In the genomic region with DNA sequence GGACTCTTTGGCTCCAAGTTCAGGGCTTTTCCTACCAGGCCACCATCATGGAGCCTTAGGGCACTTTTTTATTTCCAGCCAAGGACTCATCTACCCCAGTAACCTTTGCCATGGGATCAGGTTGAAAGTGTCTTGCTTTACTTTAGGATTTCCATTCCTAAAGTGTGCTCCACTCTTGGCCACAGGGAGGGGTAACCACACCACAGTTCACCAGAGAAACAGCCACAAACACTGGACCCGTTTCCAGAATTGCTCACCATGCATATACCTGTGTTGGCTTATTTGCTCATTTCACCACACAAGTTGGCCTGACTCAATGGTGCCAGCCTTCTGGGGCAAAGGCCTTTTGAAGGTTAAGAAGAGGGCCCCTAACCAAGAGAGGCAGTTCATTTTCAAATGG, we compare ENCODE assay signal across 21 cellular contexts.
"Had no signal": no experiment of that assay in that cellular context is flagged by ENCODE, and none has a peak within 500 bp of the region (broad histone marks: within the 10 kb centered on the region; RNA-seq: fewer than 3 reads in every experiment).

No MANE protein-coding gene starts in this region.

- H3K9me3 Mint-ChIP-seq: activated naive CD8-positive, alpha-beta T cell treated with anti-CD3 and anti-CD28 coated beads, Interleukin-2, amount 10 ng/mL, durations not matched to agents 7 days and 5 days; naive thymus-derived CD4-positive, alpha-beta T cell; stimulated activated naive CD8-positive, alpha-beta T cell treated with anti-CD3 and anti-CD28 coated beads, Interleukin-15, amount 100 ng/mL, for 72 hours; T-cell had no signal

- H3K4me1 Mint-ChIP-seq: naive thymus-derived CD4-positive, alpha-beta T cell; stimulated activated naive CD8-positive, alpha-beta T cell treated with anti-CD3 and anti-CD28 coated beads, Interleukin-15, amount 100 ng/mL, for 72 hours; T-cell had no signal

- H3K27ac Mint-ChIP-seq: activated CD8-positive, alpha-beta T cell treated with anti-CD3 and anti-CD28 coated beads, Interleukin-2, amount 10 ng/mL, durations not matched to agents 7 days and 5 days; activated naive CD8-positive, alpha-beta T cell treated with anti-CD3 and anti-CD28 coated beads, Interleukin-2, amount 10 ng/mL, durations not matched to agents 7 days and 5 days; naive thymus-derived CD4-positive, alpha-beta T cell; stimulated activated naive CD8-positive, alpha-beta T cell treated with anti-CD3 and anti-CD28 coated beads, Interleukin-15, amount 100 ng/mL, for 72 hours; T-cell had no signal

- H3K27me3 Mint-ChIP-seq: stimulated activated naive CD8-positive, alpha-beta T cell treated with anti-CD3 and anti-CD28 coated beads, Interleukin-15, amount 100 ng/mL, for 72 hours; T-cell had no signal

- ATAC-seq: activated CD8-positive, alpha-beta T cell treated with anti-CD3 and anti-CD28 coated beads, Interleukin-2, amount 10 ng/mL, durations not matched to agents 7 days and 5 days; left lobe of liver; mucosa of descending colon; naive thymus-derived CD4-positive, alpha-beta T cell; pancreas; stimulated activated naive CD8-positive, alpha-beta T cell treated with anti-CD3 and anti-CD28 coated beads, Interleukin-15, amount 100 ng/mL, for 72 hours; T-cell had no signal

- H3K4me1 ChIP-seq: pancreas had no signal

- H3K27me3 ChIP-seq: hepatocyte, pancreas, sigmoid colon, spleen, upper lobe of left lung had no signal

- DNase-seq: activated CD4-positive, CD25-positive, alpha-beta regulatory T cell treated with anti-CD3 and anti-CD28 coated beads, Interleukin-2, amount 50 U/mL, for 72 hours; activated CD8-positive, alpha-beta memory T cell treated with anti-CD3 and anti-CD28 coated beads, Interleukin-2, amount 50 U/mL, for 4 hours; activated CD8-positive, alpha-beta T cell treated with anti-CD3 and anti-CD28 coated beads, Interleukin-2, amount 10 ng/mL, durations not matched to agents 7 days and 5 days; activated gamma-delta T cell; activated naive CD8-positive, alpha-beta T cell treated with anti-CD3 and anti-CD28 coated beads, Interleukin-2, amount 10 ng/mL, durations not matched to agents 7 days and 5 days; activated T-cell treated with anti-CD3 and anti-CD28 coated beads, Interleukin-2, amount 50 U/mL, for 48 hours; anterior cingulate cortex; erythroblast; islet precursor cell; mammary epithelial cell; mucosa of descending colon; naive thymus-derived CD4-positive, alpha-beta T cell; pancreas; sigmoid colon; spleen; stimulated activated naive CD8-positive, alpha-beta T cell treated with anti-CD3 and anti-CD28 coated beads, Interleukin-15, amount 100 ng/mL, for 72 hours; T-cell; T-helper 9 cell; upper lobe of left lung had no signal

- H3K9me3 ChIP-seq: mucosa of descending colon, pancreas, sigmoid colon, spleen, upper lobe of left lung had no signal

- H3K4me3 Mint-ChIP-seq: activated CD8-positive, alpha-beta T cell treated with anti-CD3 and anti-CD28 coated beads, Interleukin-2, amount 10 ng/mL, durations not matched to agents 7 days and 5 days; activated naive CD8-positive, alpha-beta T cell treated with anti-CD3 and anti-CD28 coated beads, Interleukin-2, amount 10 ng/mL, durations not matched to agents 7 days and 5 days; naive thymus-derived CD4-positive, alpha-beta T cell; stimulated activated naive CD8-positive, alpha-beta T cell treated with anti-CD3 and anti-CD28 coated beads, Interleukin-15, amount 100 ng/mL, for 72 hours; T-cell had no signal

- H3K4me3 ChIP-seq: hepatocyte, mucosa of descending colon, pancreas, sigmoid colon, spleen, upper lobe of left lung had no signal

- H3K36me3 ChIP-seq: pancreas, sigmoid colon, spleen, upper lobe of left lung had no signal

- H3K36me3 Mint-ChIP-seq: activated naive CD8-positive, alpha-beta T cell treated with anti-CD3 and anti-CD28 coated beads, Interleukin-2, amount 10 ng/mL, durations not matched to agents 7 days and 5 days; naive thymus-derived CD4-positive, alpha-beta T cell; T-cell had no signal

- H3K27ac ChIP-seq: hepatocyte, pancreas, sigmoid colon, spleen, upper lobe of left lung had no signal
